ENCODE assay signal across 8 cellular contexts in genomic region chr3:172094621-172095557, GRCh38. TPM values are rescaled to one million over a fixed set of nuclear protein-coding genes. Genes with fewer than 3 reads are reported as not detected.
DNase-seq lines count a peak whose midpoint lies in the region; ATAC-seq, FAIRE-seq and TF ChIP-seq lines count a peak whose summit lies in the region.

No MANE protein-coding gene starts in this region.

- H3K36me3 ChIP-seq in psoas muscle (ENCODE audit: insufficient read depth in 1 of 2, low read depth in 1 of 2): no peaks in the 10 kb centered on the region

- H3K36me3 Mint-ChIP-seq in activated T-helper 2 cell treated with anti-CD3 and anti-CD28 coated beads, Interferon-gamma antibody, Interleukin-2, Interleukin-4, amounts not matched to agents 10 μg/mL and 5 μg/mL and 100 μg/mL, durations not matched to agents 14 hours and 24 hours and 36 hours (ENCODE audit: low read depth): peaks cover 10% of the 10 kb centered on the region

- FAIRE-seq in A549 (lab: Jason Lieb, UNC): no peak

- no peak for TF ChIP-seq RAD21 in A549 (conservative IDR thresholded peaks at IDR 0.05 in 1 of 2, IDR thresholded peaks at IDR 0.05 in 1 of 2)

- peak overlapping the region; percentile 61; the same call in 1 of the 3 replicates for H3K4me2 ChIP-seq in A549

- POLR2A ChIA-PET in A549 (lab: Yijun Ruan, JAX): no interaction called here

- H3K27me3 ChIP-seq in psoas muscle (ENCODE audit: insufficient read depth in 3 of 3, low read length in 2 of 3): no peaks in the 10 kb centered on the region

- H3K4me3 ChIP-seq in A549: no peak overlapping the region
- no peak overlapping the region for H3K4me3 ChIP-seq in psoas muscle

- H3K27ac ChIP-seq in A549 (peak overlapping the region; percentile 17 to 63; a peak in 4 of 6 replicates), psoas muscle (peak overlapping the region; percentile 47)

- intact Hi-C loops in activated T-helper 2 cell treated with anti-CD3 and anti-CD28 coated beads, Interferon-gamma antibody, Interleukin-2, Interleukin-4, amounts not matched to agents 10 μg/mL and 5 μg/mL and 100 μg/mL, durations not matched to agents 14 hours and 24 hours and 36 hours (cut with micrococcal nuclease): loop anchor here (1.0 kb wide), 1 partner anchor 12 kb away; no protein-coding TSS in a partner anchor
- intact Hi-C loops in psoas muscle (cut with DNase I): no loop called here

- CTCF ChIA-PET in A549 (lab: Yijun Ruan, JAX): interaction anchor here (0.6 kb wide), 1 partner anchor 1191 kb away, joined by 3 read pairs; no protein-coding TSS in a partner anchor

- TF ChIP-seq EP300 in A549 (IDR thresholded peaks at IDR 0.05): no peak

- TF ChIP-seq CTCF in A549 (IDR thresholded peaks at IDR 0.05) (no peak), psoas muscle (IDR thresholded peaks at IDR 0.05) (no peak)

- no peak for TF ChIP-seq POLR2A in A549 (IDR thresholded peaks at IDR 0.05; ENCODE audit: low read length)

- ATAC-seq in A549 (peak; percentile 55 to 61), GM19025 (IDR thresholded peaks at IDR 0.05; ENCODE audit: low read depth, unreplicated experiment) (peak; percentile 88), HG03095 (IDR thresholded peaks at IDR 0.05; ENCODE audit: unreplicated experiment) (peak; percentile 88), psoas muscle (no peak)

- peaks cover 80% of the 10 kb centered on the region for H3K4me1 ChIP-seq in A549
- peaks cover 57% of the 10 kb centered on the region for H3K4me1 ChIP-seq in psoas muscle

- H3K9me3 Mint-ChIP-seq in activated T-helper 2 cell treated with anti-CD3 and anti-CD28 coated beads, Interferon-gamma antibody, Interleukin-2, Interleukin-4, amounts not matched to agents 10 μg/mL and 5 μg/mL and 100 μg/mL, durations not matched to agents 14 hours and 24 hours and 36 hours: no peaks in the 10 kb centered on the region

- peak overlapping the region; percentile 60 for H3K27ac Mint-ChIP-seq in activated T-helper 2 cell treated with anti-CD3 and anti-CD28 coated beads, Interferon-gamma antibody, Interleukin-2, Interleukin-4, amounts not matched to agents 10 μg/mL and 5 μg/mL and 100 μg/mL, durations not matched to agents 14 hours and 24 hours and 36 hours

- DNase-seq in A549 (ENCODE audit: low read depth in 1 of 2, low spot score in 1 of 2): no peak
- DNase-seq in activated T-helper 2 cell treated with anti-CD3 and anti-CD28 coated beads, Interferon-gamma antibody, Interleukin-2, Interleukin-4, amounts not matched to agents 10 μg/mL and 5 μg/mL and 100 μg/mL, durations not matched to agents 14 hours and 24 hours and 36 hours (ENCODE audit: low spot score): no peak
- DNase-seq in psoas muscle: no peak
- DNase-seq in NCI-H345 (lab: John Stamatoyannopoulos, UW): no peak
- DNase-seq in GM03348 (ENCODE audit: low spot score): no peak
- no peak for DNase-seq in AG08396 (ENCODE audit: low spot score)

- peaks cover 46% of the 10 kb centered on the region for H3K4me1 Mint-ChIP-seq in activated T-helper 2 cell treated with anti-CD3 and anti-CD28 coated beads, Interferon-gamma antibody, Interleukin-2, Interleukin-4, amounts not matched to agents 10 μg/mL and 5 μg/mL and 100 μg/mL, durations not matched to agents 14 hours and 24 hours and 36 hours (ENCODE audit: low read depth)

- WGBS in A549 (ENCODE audit: missing lambda C conversion rate): 81% methylated on average over 7 of the region's 7 CpGs
- 87 to 90% (median 87%) methylated on average over 7 of the region's 7 CpGs for WGBS in psoas muscle, 3 donors

- H3K4me3 Mint-ChIP-seq in activated T-helper 2 cell treated with anti-CD3 and anti-CD28 coated beads, Interferon-gamma antibody, Interleukin-2, Interleukin-4, amounts not matched to agents 10 μg/mL and 5 μg/mL and 100 μg/mL, durations not matched to agents 14 hours and 24 hours and 36 hours (ENCODE audit: low read depth): no peak overlapping the region

- no peaks in the 10 kb centered on the region for H3K27me3 Mint-ChIP-seq in activated T-helper 2 cell treated with anti-CD3 and anti-CD28 coated beads, Interferon-gamma antibody, Interleukin-2, Interleukin-4, amounts not matched to agents 10 μg/mL and 5 μg/mL and 100 μg/mL, durations not matched to agents 14 hours and 24 hours and 36 hours (ENCODE audit: low read depth)

- H3K9me3 ChIP-seq in A549 (no peaks in the 10 kb centered on the region), psoas muscle (no peaks in the 10 kb centered on the region)

TF ChIP-seq in A549, 52 proteins besides CTCF, POLR2A, EP300 and RAD21:
- TF ChIP-seq JUNB (IDR thresholded peaks at IDR 0.05) (no peak), REST (IDR thresholded peaks at IDR 0.05) (no peak), ZSCAN20 (CRISPR knock-in tag; IDR thresholded peaks at IDR 0.05) (no peak), HOXB5 (CRISPR knock-in tag; IDR thresholded peaks at IDR 0.05) (no peak), KDM5A (IDR thresholded peaks at IDR 0.05) (no peak), BHLHE40 (IDR thresholded peaks at IDR 0.05; ENCODE audit: low read depth, low read length) (no peak), MAX (IDR thresholded peaks at IDR 0.05) (no peak), KDM1A (IDR thresholded peaks at IDR 0.05; ENCODE audit: low read depth) (no peak), MAFK (IDR thresholded peaks at IDR 0.05; ENCODE audit: partially characterized antibody) (no peak), GATA3 (IDR thresholded peaks at IDR 0.05; ENCODE audit: borderline replicate concordance) (no peak), TFCP2L1 (CRISPR knock-in tag; IDR thresholded peaks at IDR 0.05) (no peak), ZC3H11A (IDR thresholded peaks at IDR 0.05) (no peak), BCL3 (IDR thresholded peaks at IDR 0.05) (no peak), FOSL2 (IDR thresholded peaks at IDR 0.05) (no peak), FOSL2 (CRISPR knock-in tag; IDR thresholded peaks at IDR 0.05) (no peak), JUN (IDR thresholded peaks at IDR 0.05) (no peak), ESRRA (IDR thresholded peaks at IDR 0.05; ENCODE audit: borderline replicate concordance, low read length) (no peak), CBX2 (IDR thresholded peaks at IDR 0.05; ENCODE audit: borderline replicate concordance, low read depth) (no peak)

RNA-seq across cellular contexts. Expression of gene FNDC3B, which starts 55.5 kb away (rescaled TPM):
- 29.5 and 56.0 TPM in 2 replicates for polyA plus RNA-seq in A549 (2011; rRNA removed)
- 8.4 and 8.6 TPM in 2 replicates for polyA plus RNA-seq in A549 (2012; cell fraction: cytosol; rRNA removed)
- 7.0 and 15.3 TPM in 2 replicates for polyA plus RNA-seq in A549 (2012; cell fraction: nucleus; rRNA removed)
- polyA plus RNA-seq in A549 (2017; fragmentation: RNase III; extraction: RNeasy Plus Mini Kit Qiagen cat#74134 plus additional on column Dnase treatment): 29.9 to 34.5 TPM (median 33.6 TPM) in 3 replicates
- polyA minus RNA-seq in A549 (2011; rRNA and poly(A)+ RNA removed): 181 TPM in 2 replicates
- 24.7 and 26.9 TPM in 2 replicates for total RNA-seq in activated T-helper 2 cell treated with anti-CD3 and anti-CD28 coated beads, Interferon-gamma antibody, Interleukin-2, Interleukin-4, amounts not matched to agents 10 μg/mL and 5 μg/mL and 100 μg/mL, durations not matched to agents 14 hours and 24 hours and 36 hours
- total RNA-seq in psoas muscle: 100 to 1,000 TPM in 1 of 4 donors, 10 to 100 TPM in 3; 50.8 to 133 (median 74.1) TPM
- polyA plus RNA-seq in psoas muscle: 10 to 100 TPM; 12.4 to 30.8 (median 19.4) TPM

Comparison
In these comparisons a context has a peak if more than half of its experiments do, and no peak if none do; other contexts are left out.
1. ATAC-seq: peak in A549 (2 of 2), GM19025 (single experiment) and HG03095 (single experiment); none in psoas muscle (0 of 4).